In the genomic region with DNA sequence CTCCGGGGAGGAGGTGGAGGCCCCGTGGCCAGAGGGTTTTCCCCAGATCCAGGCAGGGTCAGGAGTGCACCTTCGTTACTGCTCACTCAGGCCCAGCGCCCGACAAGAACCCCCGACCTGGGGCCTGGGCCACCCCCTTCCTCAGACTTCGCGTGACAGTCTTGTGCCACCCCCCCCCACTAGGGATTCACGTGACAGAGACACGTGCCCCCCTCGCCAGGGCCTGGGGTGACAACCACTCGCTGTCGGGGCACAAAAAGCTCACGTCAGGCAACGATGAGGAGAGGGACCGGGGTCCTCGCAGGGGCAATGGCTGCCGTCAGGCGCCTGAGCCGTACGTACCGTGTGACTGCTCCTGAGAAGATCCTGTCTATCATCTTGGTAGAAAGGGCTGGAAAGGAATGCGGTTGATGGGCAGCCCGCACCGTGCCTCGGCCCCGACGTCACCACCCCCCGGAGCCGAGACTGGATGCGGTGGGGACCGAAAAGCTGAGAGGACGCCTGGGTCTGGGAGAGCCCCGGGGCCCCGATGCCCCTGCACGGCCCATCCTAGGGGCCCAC, we compare ENCODE assay signal across 1 cellular context.
TF ChIP-seq lines count a peak whose summit lies in the region.

No MANE protein-coding gene starts in this region.

TF ChIP-seq in WTC11, 78 proteins besides CTCF, POLR2A, EP300 and RAD21 (continued from another document):
- no peak for TF ChIP-seq ATF6 (CRISPR knock-in tag; IDR thresholded peaks at IDR 0.05)
- TF ChIP-seq TEAD4 (CRISPR knock-in tag; IDR thresholded peaks at IDR 0.05), result no peak
- no peak for TF ChIP-seq OVOL2 (CRISPR knock-in tag; IDR thresholded peaks at IDR 0.05; ENCODE audit: borderline replicate concordance)
- no peak for TF ChIP-seq ZNF532 (CRISPR knock-in tag; IDR thresholded peaks at IDR 0.05; ENCODE audit: borderline replicate concordance)
- no peak for TF ChIP-seq PREB (CRISPR knock-in tag; IDR thresholded peaks at IDR 0.05; ENCODE audit: borderline replicate concordance)
